ENCODE assay signal across 9 cellular contexts in genomic region chr6:26240157-26240980, GRCh38.
DNase-seq lines count a peak whose midpoint lies in the region; ATAC-seq, FAIRE-seq and TF ChIP-seq lines count a peak whose summit lies in the region.
"Had no signal": no experiment of that assay in that cellular context is flagged by ENCODE, and none has a peak within 500 bp of the region (broad histone marks: within the 10 kb centered on the region; RNA-seq: fewer than 3 reads in every experiment).

No MANE protein-coding gene starts in this region.

- peak overlapping the region; percentile 89 for H3K9ac ChIP-seq in endothelial cell of umbilical vein (replicated peaks; ENCODE audit: extremely low read depth, insufficient read depth, low read length)

- intact Hi-C loops in endothelial cell of umbilical vein (cut with micrococcal nuclease) (loop anchor here (1.0 to 2.0 kb wide), 5 partner anchors 9 to 44 kb away; a partner anchor contains a TSS), testis (cut with DNase I; ENCODE audit: low total_unique reads) (no loop called here)

- TF ChIP-seq POLR2A in endothelial cell of umbilical vein (IDR thresholded peaks at IDR 0.05; ENCODE audit: low read depth, low read length) (peak; percentile 98), testis (IDR thresholded peaks at IDR 0.05) (peak; percentile 59)

- no peaks in the 10 kb centered on the region for H3K9me1 ChIP-seq in endothelial cell of umbilical vein (replicated peaks; ENCODE audit: control insufficient read depth, extremely low read depth, insufficient read depth, low read length)

- H2AFZ ChIP-seq in endothelial cell of umbilical vein (ENCODE audit: low read depth, low read length) = peak overlapping the region; percentile 47

- no peaks in the 10 kb centered on the region for H4K20me1 ChIP-seq in endothelial cell of umbilical vein (replicated peaks; ENCODE audit: control insufficient read depth, extremely low read depth, insufficient read depth, low read length)

- H3K4me1 ChIP-seq in endothelial cell of umbilical vein (ENCODE audit: control insufficient read depth, extremely low read depth, insufficient read depth, low read length) (peaks cover 3% of the 10 kb centered on the region), testis (no peaks in the 10 kb centered on the region)

- dilution Hi-C loops in endothelial cell of umbilical vein (cut with MboI; ENCODE audit: extremely low pct_ligation_motif_present, low sequenced_read_pairs) = no loop called here

- 3 to 4% methylated on average over 33 to 48 of the region's 48 CpGs for WGBS in testis, 2 donors

- CTCF ChIA-PET in endothelial cell of umbilical vein (lab: Charles Lee) = no interaction called here

- no peaks in the 10 kb centered on the region for H3K36me3 ChIP-seq in endothelial cell of umbilical vein (ENCODE audit: control insufficient read depth in 2 of 2, extremely low read depth in 1 of 2, insufficient read depth in 2 of 2, low read length in 2 of 2)
- H3K36me3 ChIP-seq in testis (ENCODE audit: low read depth, missing control alignments) = no peaks in the 10 kb centered on the region

- no peaks in the 10 kb centered on the region for H3K9me3 ChIP-seq in endothelial cell of umbilical vein (replicated peaks; ENCODE audit: control insufficient read depth, insufficient read depth, low read length)
- H3K9me3 ChIP-seq in testis = no peaks in the 10 kb centered on the region
- H3K9me3 ChIP-seq: A549 had no signal

- TF ChIP-seq CTCF in endothelial cell of umbilical vein (IDR thresholded peaks at IDR 0.05; ENCODE audit: extremely low read depth in 1 of 2, insufficient read depth in 1 of 2, low read depth in 1 of 2, low read length in 2 of 2) (no peak), testis (IDR thresholded peaks at IDR 0.05) (no peak)

- peak; percentile 51 for ATAC-seq in HG03139 (IDR thresholded peaks at IDR 0.05; ENCODE audit: unreplicated experiment)
- ATAC-seq: A549 had no signal

- peak overlapping the region; percentile 88 for H3K4me2 ChIP-seq in endothelial cell of umbilical vein (ENCODE audit: insufficient read depth, low read length)
- H3K4me2 ChIP-seq: A549 had no signal

- H3K4me3 ChIP-seq in endothelial cell of umbilical vein (replicated peaks in 1 of 3; ENCODE audit: insufficient read depth in 1 of 3, low read depth in 1 of 3, low read length in 3 of 3) (peak overlapping the region; percentile 40 to 77 (median 66)), testis (peak overlapping the region; percentile 52 to 63)
- H3K4me3 ChIP-seq: A549 had no signal

- no peaks in the 10 kb centered on the region for H3K79me2 ChIP-seq in endothelial cell of umbilical vein (ENCODE audit: control insufficient read depth, insufficient read depth, low read length)

- POLR2A ChIA-PET in endothelial cell of umbilical vein (lab: Charles Lee) = interaction anchor here (1.0 kb wide), 1 partner anchor 10 kb away, joined by 5 read pairs; a partner anchor contains a TSS

- BruUV-seq in endothelial cell of umbilical vein (replicated peaks; lab: Mats Ljungman, UMichigan) = TSS peak; percentile 100

- H3K27ac ChIP-seq in endothelial cell of umbilical vein (ENCODE audit: insufficient read depth, low read depth, low read length) = peak overlapping the region; percentile 79
- H3K27ac ChIP-seq in testis = peak overlapping the region; percentile 51 to 87
- H3K27ac ChIP-seq: A549 had no signal

- DNase-seq in NCI-H187 (lab: John Stamatoyannopoulos, UW) (peak; percentile 24 to 30), NCI-H187 treated with DMSO at 0.1 percent for 48 hours (lab: John Stamatoyannopoulos, UW) (no peak), endothelial cell of umbilical vein (ENCODE audit: low read depth, low spot score) (peak; percentile 85), myocyte (ENCODE audit: low read depth) (peak; percentile 41), testis (peak; percentile 90), RPMI8226 (no peak)
- peak; percentile 61 to 75 for DNase-seq in activated CD4-positive, alpha-beta T cell treated with anti-CD3 and anti-CD28 coated beads, Interleukin-2, amount 50 U/mL, for 48 hours

- peak; percentile 67 for FAIRE-seq in endothelial cell of umbilical vein (lab: Jason Lieb, UNC)
- FAIRE-seq: A549 had no signal

- H3K27me3 ChIP-seq in endothelial cell of umbilical vein (ENCODE audit: control insufficient read depth in 2 of 2, insufficient read depth in 2 of 2, low read length in 2 of 2) = no peaks in the 10 kb centered on the region
- peaks cover 4% of the 10 kb centered on the region for H3K27me3 ChIP-seq in testis

TF ChIP-seq in endothelial cell of umbilical vein, 7 proteins besides CTCF, POLR2A, EP300 and RAD21:
- no peak for TF ChIP-seq EZH2 (IDR thresholded peaks at IDR 0.05; ENCODE audit: borderline replicate concordance, low read depth, low read length, severe bottlenecking)
- TF ChIP-seq MYC (IDR thresholded peaks at IDR 0.05; ENCODE audit: low read depth, low read length) = no peak
- no peak for TF ChIP-seq MAX (IDR thresholded peaks at IDR 0.05; ENCODE audit: insufficient read depth, insufficient read length)
- TF ChIP-seq GATA2 (IDR thresholded peaks at IDR 0.05; ENCODE audit: insufficient read depth, insufficient read length, low read depth, low read length) = no peak
- TF ChIP-seq JUN (IDR thresholded peaks at IDR 0.05; ENCODE audit: borderline replicate concordance, insufficient read depth, insufficient read length, low read depth) = no peak
- no peak for TF ChIP-seq FOS (IDR thresholded peaks at IDR 0.05; ENCODE audit: borderline replicate concordance, insufficient read depth, low read length)
- TF ChIP-seq POLR2AphosphoS5 (IDR thresholded peaks at IDR 0.05; ENCODE audit: insufficient read depth, low read depth, low read length) = peak; percentile 91
TF ChIP-seq in endothelial cell of umbilical vein: peak in this region for 1.

Comparison
In these comparisons a context has a peak if more than half of its experiments do, and no peak if none do; other contexts are left out.
1. DNase-seq: peak in NCI-H187 (2 of 2), activated CD4-positive, alpha-beta T cell treated with anti-CD3 and anti-CD28 coated beads, Interleukin-2, amount 50 U/mL, for 48 hours (2 of 2), endothelial cell of umbilical vein (single experiment), myocyte (single experiment) and testis (single experiment); none in NCI-H187 treated with DMSO at 0.1 percent for 48 hours (single experiment) and RPMI8226 (single experiment).